9 cellular contexts compared by ENCODE assay signal in the genomic region with DNA sequence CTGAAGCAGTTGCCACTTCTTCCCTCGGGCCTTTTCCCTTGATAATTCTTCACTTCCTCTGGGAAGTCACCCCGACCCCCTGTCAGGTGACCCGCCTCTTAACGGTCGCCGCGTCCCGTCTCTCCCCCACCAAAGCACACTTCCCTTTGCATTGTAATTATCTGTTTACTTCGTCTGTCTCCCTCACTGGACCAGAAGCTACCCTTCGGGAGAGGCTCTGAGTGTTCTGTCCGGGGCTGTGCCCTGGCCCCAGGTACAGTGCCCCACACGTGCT. TPM values are rescaled to one million over a fixed set of nuclear protein-coding genes. Genes with fewer than 3 reads are reported as not detected.
A peak's percentile ranks its signal among the peaks of the same experiment; 100 is the strongest.
DNase-seq lines count a peak whose midpoint lies in the region; ATAC-seq, FAIRE-seq and TF ChIP-seq lines count a peak whose summit lies in the region.
"Had no signal": no experiment of that assay in that cellular context is flagged by ENCODE, and none has a peak within 500 bp of the region (broad histone marks: within the 10 kb centered on the region; RNA-seq: fewer than 3 reads in every experiment).

No MANE protein-coding gene starts in this region.

- no peak for TF ChIP-seq POLR2A in HepG2 (IDR thresholded peaks at IDR 0.05; ENCODE audit: insufficient read depth in 1 of 2, low read depth in 2 of 2, low read length in 2 of 2)
- no peak for TF ChIP-seq POLR2A in thyroid gland (IDR thresholded peaks at IDR 0.05)

- H3K36me3 ChIP-seq in HepG2 (replicated peaks in 1 of 2; ENCODE audit: control insufficient read depth in 1 of 2, insufficient read depth in 2 of 2, low read length in 2 of 2) (no peaks in the 10 kb centered on the region; a peak in 1 of 5 replicates), thyroid gland (peaks cover 0 to 18% of the 10 kb centered on the region in 2 donors)

- no peaks in the 10 kb centered on the region for H4K20me1 ChIP-seq in HepG2 (ENCODE audit: insufficient read depth, low read length)

- ATAC-seq in HepG2 (peak; percentile 29; the same call in 2 of the 3 replicates), HG03108 (IDR thresholded peaks at IDR 0.05; ENCODE audit: unreplicated experiment) (no peak)

- TF ChIP-seq CTCF in HepG2 (CRISPR knock-in tag; IDR thresholded peaks at IDR 0.05) (no peak), thyroid gland (IDR thresholded peaks at IDR 0.05) (no peak)

- H2AFZ ChIP-seq in HepG2 (ENCODE audit: low read length): no peak overlapping the region

- peak overlapping the region; percentile 36 for H3K9ac ChIP-seq in HepG2 (ENCODE audit: insufficient read depth, low read depth, low read length)

- TF ChIP-seq RAD21 in HepG2 (CRISPR knock-in tag; IDR thresholded peaks at IDR 0.05): no peak

- TSS peak; percentile 51 for BruUV-seq in HepG2 (replicated peaks; lab: Mats Ljungman, UMichigan)

- peaks cover 11% of the 10 kb centered on the region for H3K27me3 Mint-ChIP-seq in activated T-cell treated with anti-CD3 and anti-CD28 coated beads, Interleukin-2, amount 50 U/mL, for 24 hours
- peaks cover 5% of the 10 kb centered on the region for H3K27me3 Mint-ChIP-seq in activated naive CD8-positive, alpha-beta T cell treated with anti-CD3 and anti-CD28 coated beads for 36 hours

- H3K79me2 ChIP-seq in HepG2 (ENCODE audit: insufficient read depth, low read length): no peaks in the 10 kb centered on the region

- CTCF ChIA-PET in HepG2 (lab: Yijun Ruan, JAX; ENCODE audit: low intra/inter-chr PET ratio, low total read pairs): interaction anchor here (2.1 to 8.4 kb wide), 2 partner anchors 89 to 103 kb away, joined by 8 to 163 read pairs; no protein-coding TSS in a partner anchor

- H3K36me3 Mint-ChIP-seq in activated T-cell treated with anti-CD3 and anti-CD28 coated beads, Interleukin-2, amount 50 U/mL, for 24 hours (ENCODE audit: low read depth): no peaks in the 10 kb centered on the region
- peaks cover 3% of the 10 kb centered on the region for H3K36me3 Mint-ChIP-seq in activated naive CD8-positive, alpha-beta T cell treated with anti-CD3 and anti-CD28 coated beads for 36 hours

- 1% methylated on average over 12 of the region's 12 CpGs for WGBS in HepG2 (ENCODE audit: low lambda C conversion rate)
- WGBS in thyroid gland, 2 donors: 27 to 37% methylated on average over 12 of the region's 12 CpGs

- H3K4me1 Mint-ChIP-seq in activated T-cell treated with anti-CD3 and anti-CD28 coated beads, Interleukin-2, amount 50 U/mL, for 24 hours (ENCODE audit: low read depth): peaks cover 38% of the 10 kb centered on the region
- H3K4me1 Mint-ChIP-seq in activated naive CD8-positive, alpha-beta T cell treated with anti-CD3 and anti-CD28 coated beads for 36 hours: peaks cover 26% of the 10 kb centered on the region

- H3K9me3 Mint-ChIP-seq in activated T-cell treated with anti-CD3 and anti-CD28 coated beads, Interleukin-2, amount 50 U/mL, for 24 hours: no peaks in the 10 kb centered on the region
- H3K9me3 Mint-ChIP-seq in activated naive CD8-positive, alpha-beta T cell treated with anti-CD3 and anti-CD28 coated beads for 36 hours: no peaks in the 10 kb centered on the region

- no peak for DNase-seq in activated T-cell treated with anti-CD3 and anti-CD28 coated beads, Interleukin-2, amount 50 U/mL, for 24 hours
- DNase-seq in activated T-cell treated with anti-CD3 and anti-CD28 coated beads, Interleukin-2, amount 50 U/mL, for 1 hour: no peak
- DNase-seq in activated naive CD8-positive, alpha-beta T cell treated with anti-CD3 and anti-CD28 coated beads for 36 hours: no peak
- DNase-seq in HepG2 (ENCODE audit: low spot score) (no peak), thyroid gland (no peak), DMS79 (lab: John Stamatoyannopoulos, UW) (no peak), retina (no peak)

- no peak for TF ChIP-seq EP300 in HepG2 (IDR thresholded peaks at IDR 0.05; ENCODE audit: low read depth in 2 of 2, low read length in 2 of 2)
- no peak for TF ChIP-seq EP300 in HepG2 (CRISPR knock-in tag; IDR thresholded peaks at IDR 0.05; ENCODE audit: borderline replicate concordance)

- peak overlapping the region; percentile 53 for H3K4me3 Mint-ChIP-seq in activated T-cell treated with anti-CD3 and anti-CD28 coated beads, Interleukin-2, amount 50 U/mL, for 24 hours
- peak overlapping the region; percentile 57 for H3K4me3 Mint-ChIP-seq in activated naive CD8-positive, alpha-beta T cell treated with anti-CD3 and anti-CD28 coated beads for 36 hours

- peak overlapping the region; percentile 5 to 65 (median 20); a peak in 5 of 6 replicates for H3K4me3 ChIP-seq in HepG2 (replicated peaks in 1 of 3; ENCODE audit: insufficient read depth in 1 of 3, low read depth in 2 of 3, low read length in 3 of 3)
- H3K4me3 ChIP-seq in thyroid gland (replicated peaks in 1 of 3): peak overlapping the region in 1 of 3 donors; percentile 72

- POLR2A ChIA-PET in HepG2 (lab: Yijun Ruan, JAX): interaction anchor here (0.8 to 6.8 kb wide), 16 partner anchors 9 to 192 kb away, joined by 3 to 58 read pairs (median 3); a partner anchor contains a TSS

- H3K27ac Mint-ChIP-seq in activated T-cell treated with anti-CD3 and anti-CD28 coated beads, Interleukin-2, amount 50 U/mL, for 24 hours: peak overlapping the region; percentile 64
- H3K27ac Mint-ChIP-seq in activated naive CD8-positive, alpha-beta T cell treated with anti-CD3 and anti-CD28 coated beads for 36 hours: peak overlapping the region; percentile 66

- H3K4me2 ChIP-seq in HepG2 (ENCODE audit: low read depth, low read length): peak overlapping the region; percentile 81

- intact Hi-C loops in HepG2 (cut with micrococcal nuclease; ENCODE audit: unreplicated experiment) (loop anchor here (5.0 kb wide), 1 partner anchor 50 kb away; no protein-coding TSS in a partner anchor), thyroid gland (cut with DNase I) (loop anchor here (10.0 kb wide), 1 partner anchor 173 kb away; a partner anchor contains a TSS)

- H3K4me1 ChIP-seq in HepG2 (ENCODE audit: insufficient read depth, low read length) (peaks cover 85% of the 10 kb centered on the region), thyroid gland (peaks cover 41 to 51% of the 10 kb centered on the region in 2 donors)

- no peak for FAIRE-seq in HepG2 (lab: Jason Lieb, UNC)

- peaks cover 5 to 29% of the 10 kb centered on the region in 2 experiments for H3K27me3 ChIP-seq in HepG2 (ENCODE audit: control insufficient read depth in 1 of 2, insufficient read depth in 2 of 2, low read length in 2 of 2)
- H3K27me3 ChIP-seq in thyroid gland: no peaks in the 10 kb centered on the region
- H3K27me3 ChIP-seq: BE2C had no signal

- in situ Hi-C loops in HepG2 (cut with HindIII; ENCODE audit: extremely low pct_ligation_motif_present, low pct_unique_long_range_greater_than_20kb): loop anchor here (5.0 kb wide), 2 partner anchors 95 to 190 kb away; no protein-coding TSS in a partner anchor

- no peak overlapping the region for H3K27ac ChIP-seq in HepG2 (ENCODE audit: extremely low read length, insufficient read depth, low read length)
- H3K27ac ChIP-seq in thyroid gland: peak overlapping the region in 2 of 3 donors; percentile 65 to 91

- no peaks in the 10 kb centered on the region for H3K9me3 ChIP-seq in HepG2 (ENCODE audit: low read length)
- no peaks in the 10 kb centered on the region for H3K9me3 ChIP-seq in thyroid gland

RNA-seq across cellular contexts. Expression of a gene that starts 0.8 kb away (rescaled TPM):
- total RNA-seq in activated naive CD8-positive, alpha-beta T cell treated with anti-CD3 and anti-CD28 coated beads for 36 hours: under 1 TPM; 0.82 to 0.93 TPM
- total RNA-seq in HepG2 (2016; rRNA removed; fragmentation: Illumina TruSeq; extraction: Trizol): 1.3 and 1.4 TPM in 2 replicates
- total RNA-seq in HepG2 (2016; cell fraction: cytosol; rRNA removed; fragmentation: Illumina TruSeq; extraction: Trizol; ENCODE audit: low read depth): 0.35 and 0.40 TPM in 2 replicates
- 1.1 and 1.4 TPM in 2 replicates for total RNA-seq in HepG2 (2016; cell fraction: insoluble cytoplasmic fraction; rRNA removed; fragmentation: Illumina TruSeq; extraction: Trizol)
- 0.68 and 1.4 TPM in 2 replicates for total RNA-seq in HepG2 (2016; cell fraction: membrane; rRNA removed; fragmentation: Illumina TruSeq; extraction: Trizol)
- total RNA-seq in HepG2 (2016; cell fraction: nucleus; rRNA removed; fragmentation: Illumina TruSeq; extraction: Trizol): 1.4 and 2.3 TPM in 2 replicates
- 1.3 and 1.5 TPM in 2 replicates for polyA plus RNA-seq in HepG2 (2011; rRNA removed)
- polyA plus RNA-seq in HepG2 (2011; cell fraction: cytosol; rRNA removed): 0.35 and 0.76 TPM in 2 replicates
- polyA plus RNA-seq in HepG2 (2011; cell fraction: nucleus; rRNA removed): 3.0 and 3.7 TPM in 2 replicates
- 1.5 and 1.6 TPM in 2 replicates for polyA plus RNA-seq in HepG2 (2012)
- 0.55 and 0.59 TPM in 2 replicates for polyA plus RNA-seq in HepG2 (2016; cell fraction: cytosol; fragmentation: Illumina TruSeq; extraction: Trizol; ENCODE audit: low read depth)
- polyA plus RNA-seq in HepG2 (2016; cell fraction: insoluble cytoplasmic fraction; fragmentation: Illumina TruSeq; extraction: Trizol; ENCODE audit: low read depth): 2.2 and 3.6 TPM in 2 replicates
- polyA plus RNA-seq in HepG2 (2016; cell fraction: membrane; fragmentation: Illumina TruSeq; extraction: Trizol; ENCODE audit: low read depth): 0.93 and 1.2 TPM in 2 replicates
- 3.5 and 4.2 TPM in 2 replicates for polyA plus RNA-seq in HepG2 (2016; cell fraction: nucleus; fragmentation: Illumina TruSeq; extraction: Trizol; ENCODE audit: insufficient read depth, low read depth)
- polyA minus RNA-seq in HepG2 (2011; rRNA and poly(A)+ RNA removed; ENCODE audit: low replicate concordance): 1.4 and 7.4 TPM in 2 replicates
- polyA minus RNA-seq in HepG2 (2011; cell fraction: cytosol; rRNA and poly(A)+ RNA removed): 0.40 and 0.79 TPM in 2 replicates
- 0.77 and 1.6 TPM in 2 replicates for polyA minus RNA-seq in HepG2 (2011; cell fraction: nucleus; rRNA and poly(A)+ RNA removed)
- 10 to 100 TPM in 1 of 4 donors, 1 to 10 TPM in 3; 8.2 to 14.1 (median 9.9) TPM for total RNA-seq in thyroid gland

RNA-seq across cellular contexts. Expression of a gene that starts 45.8 kb away (rescaled TPM):
- total RNA-seq in activated naive CD8-positive, alpha-beta T cell treated with anti-CD3 and anti-CD28 coated beads for 36 hours: 10 to 100 TPM; 61.5 to 70.7 TPM
- 119 and 137 TPM in 2 replicates for total RNA-seq in HepG2 (2016; rRNA removed; fragmentation: Illumina TruSeq; extraction: Trizol)
- 20.7 and 21.9 TPM in 2 replicates for total RNA-seq in HepG2 (2016; cell fraction: cytosol; rRNA removed; fragmentation: Illumina TruSeq; extraction: Trizol; ENCODE audit: low read depth)
- total RNA-seq in HepG2 (2016; cell fraction: insoluble cytoplasmic fraction; rRNA removed; fragmentation: Illumina TruSeq; extraction: Trizol): 117 and 134 TPM in 2 replicates
- 58.2 and 60.7 TPM in 2 replicates for total RNA-seq in HepG2 (2016; cell fraction: membrane; rRNA removed; fragmentation: Illumina TruSeq; extraction: Trizol)
- total RNA-seq in HepG2 (2016; cell fraction: nucleus; rRNA removed; fragmentation: Illumina TruSeq; extraction: Trizol): 54.0 and 64.8 TPM in 2 replicates
- polyA plus RNA-seq in HepG2 (2011; rRNA removed): 120 and 126 TPM in 2 replicates
- polyA plus RNA-seq in HepG2 (2011; cell fraction: cytosol; rRNA removed): 177 and 201 TPM in 2 replicates
- polyA plus RNA-seq in HepG2 (2011; cell fraction: nucleus; rRNA removed): 108 and 112 TPM in 2 replicates
- 108 and 111 TPM in 2 replicates for polyA plus RNA-seq in HepG2 (2012)
- 27.1 and 29.4 TPM in 2 replicates for polyA plus RNA-seq in HepG2 (2016; cell fraction: cytosol; fragmentation: Illumina TruSeq; extraction: Trizol; ENCODE audit: low read depth)
- polyA plus RNA-seq in HepG2 (2016; cell fraction: insoluble cytoplasmic fraction; fragmentation: Illumina TruSeq; extraction: Trizol; ENCODE audit: low read depth): 140 and 169 TPM in 2 replicates
- 33.3 and 36.2 TPM in 2 replicates for polyA plus RNA-seq in HepG2 (2016; cell fraction: membrane; fragmentation: Illumina TruSeq; extraction: Trizol; ENCODE audit: low read depth)
- polyA plus RNA-seq in HepG2 (2016; cell fraction: nucleus; fragmentation: Illumina TruSeq; extraction: Trizol; ENCODE audit: insufficient read depth, low read depth): 104 and 116 TPM in 2 replicates
- polyA minus RNA-seq in HepG2 (2011; rRNA and poly(A)+ RNA removed; ENCODE audit: low replicate concordance): 71.3 and 124 TPM in 2 replicates
- 93.0 and 100 TPM in 2 replicates for polyA minus RNA-seq in HepG2 (2011; cell fraction: cytosol; rRNA and poly(A)+ RNA removed)
- 73.1 and 76.2 TPM in 2 replicates for polyA minus RNA-seq in HepG2 (2011; cell fraction: nucleus; rRNA and poly(A)+ RNA removed)
- total RNA-seq in thyroid gland: 100 to 1,000 TPM; 132 to 279 (median 179) TPM
